Comparison of ENCODE assay signal across 8 cellular contexts in the genomic region with DNA sequence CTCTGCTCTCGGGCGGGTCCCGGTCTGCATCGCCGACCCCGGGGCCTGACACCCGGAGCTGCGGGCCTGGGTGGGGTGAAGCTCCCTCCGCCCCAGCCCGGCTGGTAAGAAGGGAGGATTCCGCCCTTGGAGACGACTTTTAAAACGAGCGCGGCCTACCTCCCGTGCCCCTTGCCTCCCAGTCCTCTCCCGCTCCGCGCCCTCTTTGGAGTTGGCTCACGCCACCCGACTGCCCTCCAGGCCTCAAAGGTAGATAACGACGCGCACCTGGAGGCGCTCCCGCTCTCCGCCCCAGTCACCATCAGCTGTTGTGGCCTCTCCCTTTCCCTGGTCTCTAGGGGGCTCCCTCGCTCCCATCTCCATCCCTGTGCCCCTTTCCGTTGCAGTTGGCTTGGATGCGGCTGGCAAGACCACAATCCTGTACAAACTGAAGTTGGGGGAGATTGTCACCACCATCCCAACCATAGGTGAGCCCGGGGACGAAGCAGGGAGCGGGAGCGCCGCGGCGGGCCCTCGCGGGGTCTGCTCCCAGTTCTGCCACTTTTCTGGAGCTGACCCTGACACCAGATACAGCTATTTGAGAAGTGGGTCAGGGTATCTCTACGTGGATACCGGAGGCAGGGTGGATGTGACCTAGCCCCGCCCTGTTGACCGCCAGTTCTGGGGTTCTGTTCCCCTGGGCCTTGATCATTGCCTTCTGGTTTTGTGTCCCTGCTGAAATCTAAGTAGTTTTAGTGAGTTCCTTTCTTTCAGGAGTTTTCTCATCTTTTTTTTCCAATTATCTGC. TPM values are rescaled to one million over a fixed set of nuclear protein-coding genes. Genes with fewer than 3 reads are reported as not detected.
DNase-seq lines count a peak whose midpoint lies in the region; ATAC-seq, FAIRE-seq and TF ChIP-seq lines count a peak whose summit lies in the region.

No MANE protein-coding gene starts in this region.

- peak overlapping the region; percentile 80 to 98 for H3K4me3 ChIP-seq in neutrophil (ENCODE audit: low read depth in 1 of 2, low read length in 1 of 2)

- intact Hi-C loops in CD4-positive, alpha-beta T cell (cut with DNase I, micrococcal nuclease) = loop anchor here (2.0 to 10.0 kb wide), 9 partner anchors 62 to 1916 kb away; a partner anchor contains a TSS
- intact Hi-C loops in head of caudate nucleus (cut with DNase I) = loop anchor here (5.0 kb wide), 1 partner anchor 197 kb away; a partner anchor contains a TSS

- FAIRE-seq in GM19239 (lab: Jason Lieb, UNC) = peak; percentile 4

- no peaks in the 10 kb centered on the region for H3K9me3 Mint-ChIP-seq in CD4-positive, alpha-beta T cell
- H3K9me3 Mint-ChIP-seq in activated naive CD8-positive, alpha-beta T cell (ENCODE audit: low read depth) = no peaks in the 10 kb centered on the region

- peaks cover 49 to 54% of the 10 kb centered on the region in 2 experiments for H3K4me1 ChIP-seq in neutrophil (ENCODE audit: control insufficient read depth in 1 of 2, insufficient read depth in 1 of 2, low read depth in 1 of 2, low read length in 1 of 2)

- H3K4me1 Mint-ChIP-seq in CD4-positive, alpha-beta T cell (ENCODE audit: low read depth) = peaks cover 52% of the 10 kb centered on the region
- H3K4me1 Mint-ChIP-seq in activated naive CD8-positive, alpha-beta T cell (ENCODE audit: low read depth) = peaks cover 42% of the 10 kb centered on the region

- TF ChIP-seq CTCF in CD4-positive, alpha-beta T cell (IDR thresholded peaks at IDR 0.05) = no peak
- no peak for TF ChIP-seq CTCF in neutrophil (IDR thresholded peaks at IDR 0.05)

- CTCF ChIA-PET in CD4-positive, alpha-beta T cell (lab: Charles Lee) = interaction anchor here (1.0 kb wide), 1 partner anchor 241 kb away, joined by 4 read pairs; no protein-coding TSS in a partner anchor

- peak overlapping the region; percentile 99 for H3K4me3 Mint-ChIP-seq in CD4-positive, alpha-beta T cell
- peak overlapping the region; percentile 96 for H3K4me3 Mint-ChIP-seq in activated naive CD8-positive, alpha-beta T cell

- peak overlapping the region; percentile 76 for H3K27ac ChIP-seq in CD4-positive, alpha-beta T cell (ENCODE audit: low read depth, low read length)
- H3K27ac ChIP-seq in neutrophil = peak overlapping the region; percentile 89

- H3K27me3 ChIP-seq in CD4-positive, alpha-beta T cell (ENCODE audit: control insufficient read depth, insufficient read depth, low read length) = no peaks in the 10 kb centered on the region
- no peaks in the 10 kb centered on the region for H3K27me3 ChIP-seq in neutrophil

- peak; percentile 21 for ATAC-seq in CD4-positive, alpha-beta T cell (ENCODE audit: poor library complexity)
- ATAC-seq in HG03342 (IDR thresholded peaks at IDR 0.05; ENCODE audit: unreplicated experiment) = peak; percentile 1

- peak overlapping the region; percentile 92 for H3K27ac Mint-ChIP-seq in CD4-positive, alpha-beta T cell
- H3K27ac Mint-ChIP-seq in activated naive CD8-positive, alpha-beta T cell = peak overlapping the region; percentile 89

- H3K27me3 Mint-ChIP-seq in CD4-positive, alpha-beta T cell = no peaks in the 10 kb centered on the region
- no peaks in the 10 kb centered on the region for H3K27me3 Mint-ChIP-seq in activated naive CD8-positive, alpha-beta T cell

- POLR2A ChIA-PET in CD4-positive, alpha-beta T cell (lab: Charles Lee) = interaction anchor here (0.9 to 1.7 kb wide), 5 partner anchors 10 to 267 kb away, joined by 3 to 16 read pairs (median 5); a partner anchor contains a TSS

- peaks cover 57% of the 10 kb centered on the region for H3K36me3 Mint-ChIP-seq in CD4-positive, alpha-beta T cell (ENCODE audit: low read depth)
- H3K36me3 Mint-ChIP-seq in activated naive CD8-positive, alpha-beta T cell = peaks cover 2% of the 10 kb centered on the region

- no peaks in the 10 kb centered on the region for H3K9me3 ChIP-seq in CD4-positive, alpha-beta T cell (ENCODE audit: control insufficient read depth, low read length)
- H3K9me3 ChIP-seq in neutrophil = no peaks in the 10 kb centered on the region

- H3K36me3 ChIP-seq in neutrophil = peaks cover 21% of the 10 kb centered on the region

- DNase-seq in CD4-positive, alpha-beta T cell = peak in 6 of 10 experiments; percentile 12 to 47 (median 15)
- peak; percentile 32 for DNase-seq in GM19239 (ENCODE audit: insufficient read length, low spot score)
- DNase-seq in NCI-H748 (lab: John Stamatoyannopoulos, UW; ENCODE audit: unreplicated experiment) = peak; percentile 85
- DNase-seq in head of caudate nucleus = peak; percentile 41 to 89 (median 72)
- DNase-seq in OCI-M2 (lab: John Stamatoyannopoulos, UW; ENCODE audit: unreplicated experiment) = no peak

RNA-seq across cellular contexts. Expression of a gene that starts 0.7 kb away (rescaled TPM):
- 10 to 100 TPM; 87.0 TPM for total RNA-seq in CD4-positive, alpha-beta T cell

RNA-seq across cellular contexts. Expression of a gene that starts 3.5 kb away (rescaled TPM):
- total RNA-seq in CD4-positive, alpha-beta T cell = 10 to 100 TPM; 29.8 to 30.6 TPM

RNA-seq across cellular contexts. Expression of a gene that starts 4.6 kb away (rescaled TPM):
- total RNA-seq in CD4-positive, alpha-beta T cell = 1 to 10 TPM; 5.6 to 6.3 TPM

RNA-seq across cellular contexts. Expression of a gene that starts 29.1 kb away (rescaled TPM):
- total RNA-seq in CD4-positive, alpha-beta T cell = not detected
